In the genomic region with DNA sequence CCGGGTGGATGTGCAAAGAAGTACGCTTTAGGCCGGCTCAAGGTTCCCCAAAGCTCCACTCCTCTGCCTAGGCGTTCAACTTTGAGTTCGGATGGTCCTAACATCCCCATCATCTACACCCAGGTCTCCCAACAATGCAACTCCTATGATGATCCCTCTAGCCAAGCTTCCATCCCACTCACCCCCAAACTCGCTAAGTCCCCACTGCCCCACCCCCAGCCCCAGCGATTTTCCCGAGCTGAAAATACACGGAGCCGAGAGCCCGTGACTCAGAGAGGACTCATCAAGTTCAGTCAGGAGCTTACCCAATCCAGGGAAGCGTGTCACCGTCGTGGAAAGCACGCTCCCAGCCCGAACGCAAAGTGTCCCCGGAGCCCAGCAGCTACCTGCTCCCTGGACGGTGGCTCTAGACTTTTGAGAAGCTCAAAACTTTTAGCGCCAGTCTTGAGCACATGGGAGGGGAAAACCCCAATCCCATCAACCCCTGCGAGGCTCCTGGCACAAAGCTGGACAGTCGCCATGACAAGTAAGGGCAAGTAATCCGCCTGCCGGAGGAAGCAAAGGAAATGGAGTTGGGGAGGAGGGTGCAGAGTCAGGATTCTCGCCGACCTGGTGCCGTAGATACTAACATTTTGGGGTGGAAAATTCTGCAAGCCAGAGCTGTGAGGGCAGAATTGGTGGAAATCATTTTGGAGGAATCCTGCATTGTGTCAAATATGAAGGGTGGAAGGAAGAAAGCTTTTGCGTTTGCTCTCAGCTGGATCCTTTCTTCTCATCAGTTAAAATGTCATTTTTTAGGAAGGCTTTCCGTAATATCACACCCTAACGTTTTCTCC, we compare ENCODE assay signal across 8 cellular contexts. TPM values are rescaled to one million over a fixed set of nuclear protein-coding genes. Genes with fewer than 3 reads are reported as not detected.
DNase-seq lines count a peak whose midpoint lies in the region; ATAC-seq and TF ChIP-seq lines count a peak whose summit lies in the region.

TP53 (minus strand) TSS at position 419 of the 836 bp plus-strand sequence. CDS start 10,896 bp downstream, outside the sequence.

- 0 to 1% (median 0%) methylated on average over 30 of the region's 30 CpGs for WGBS in spleen, 5 donors

- peak; percentile 91 for DNase-seq in DMS79 (lab: John Stamatoyannopoulos, UW)
- DNase-seq in NCI-H446 treated with DMSO at 0.1 percent for 48 hours (lab: John Stamatoyannopoulos, UW) = peak; percentile 85
- DNase-seq in activated CD4-positive, CD25-positive, alpha-beta regulatory T cell treated with anti-CD3 and anti-CD28 coated beads, Interleukin-2, amount 50 U/mL, for 16 hours (ENCODE audit: low read depth, low spot score) = peak; percentile 84
- DNase-seq in central memory CD8-positive, alpha-beta T cell (ENCODE audit: low spot score in 2 of 2) = peak; percentile 73 to 83
- peak; percentile 90 for DNase-seq in iris pigment epithelial cell (ENCODE audit: low read depth)
- peak; percentile 93 for DNase-seq in spleen

- peaks cover 44% of the 10 kb centered on the region for H3K36me3 Mint-ChIP-seq in central memory CD8-positive, alpha-beta T cell (ENCODE audit: insufficient read depth)

- H3K27ac Mint-ChIP-seq in central memory CD8-positive, alpha-beta T cell (ENCODE audit: low read depth) = peak within 1 kb of the TSS; percentile 100

- H3K4me1 Mint-ChIP-seq in central memory CD8-positive, alpha-beta T cell = peaks cover 57% of the 10 kb centered on the region

- no peaks in the 10 kb centered on the region for H3K27me3 ChIP-seq in spleen (replicated peaks in 1 of 7)

- peak in 2 of 3 donors; percentile 53 to 79 for TF ChIP-seq POLR2A in spleen (IDR thresholded peaks at IDR 0.05)

- H3K4me3 Mint-ChIP-seq in central memory CD8-positive, alpha-beta T cell = peak within 1 kb of the TSS; percentile 89

- H3K4me1 ChIP-seq in spleen = peaks cover 30 to 64% (median 43%) of the 10 kb centered on the region in 6 donors

- intact Hi-C loops in spleen (cut with DNase I; ENCODE audit: low total_unique reads) = loop anchor here (10.0 kb wide), 1 partner anchor 62 kb away; the partner anchor contains the start of gene SAT2

- no peaks in the 10 kb centered on the region for H3K27me3 Mint-ChIP-seq in central memory CD8-positive, alpha-beta T cell

- no peak for TF ChIP-seq CTCF in spleen (IDR thresholded peaks at IDR 0.05 in 8 of 11, conservative IDR thresholded peaks at IDR 0.05 in 3 of 11)

- H3K36me3 ChIP-seq in spleen = peaks cover 0 to 41% (median 4%) of the 10 kb centered on the region in 6 donors

- no peaks in the 10 kb centered on the region for H3K9me3 ChIP-seq in spleen

- ATAC-seq in HG03045 (IDR thresholded peaks at IDR 0.05; ENCODE audit: unreplicated experiment) (peak; percentile 35), GM19455 (IDR thresholded peaks at IDR 0.05; ENCODE audit: unreplicated experiment) (no peak)
- peak; percentile 65 for ATAC-seq in central memory CD8-positive, alpha-beta T cell (replicated peaks; ENCODE audit: extremely low read depth, poor library complexity, severe bottlenecking)

- peak within 1 kb of the TSS; percentile 77 to 97 (median 94) for H3K4me3 ChIP-seq in spleen

- H3K27ac ChIP-seq in spleen = peak within 1 kb of the TSS; percentile 93 to 98 (median 98)

- no peaks in the 10 kb centered on the region for H3K9me3 Mint-ChIP-seq in central memory CD8-positive, alpha-beta T cell

RNA-seq across cellular contexts. Expression of gene TP53, which starts in this region (rescaled TPM):
- total RNA-seq in spleen = 10 to 100 TPM; 37.0 to 83.9 (median 58.5) TPM
- 10 to 100 TPM; 33.6 to 48.1 (median 40.1) TPM for polyA plus RNA-seq in spleen
